Comparison of ENCODE assay signal across 21 cellular contexts in genomic region chr18:3924455-3924854, GRCh38.
A peak's percentile ranks its signal among the peaks of the same experiment; 100 is the strongest.
DNase-seq lines count a peak whose midpoint lies in the region; ATAC-seq, FAIRE-seq and TF ChIP-seq lines count a peak whose summit lies in the region.
"Had no signal": no experiment of that assay in that cellular context is flagged by ENCODE, and none has a peak within 500 bp of the region (broad histone marks: within the 10 kb centered on the region; RNA-seq: fewer than 3 reads in every experiment).

No MANE protein-coding gene starts in this region.

- peak overlapping the region; percentile 51 for H3K4me2 ChIP-seq in mammary epithelial cell (ENCODE audit: insufficient read depth, low read depth, low read length)
- no peak overlapping the region for H3K4me2 ChIP-seq in GM12878 (ENCODE audit: control insufficient read depth, insufficient read depth)
- H3K4me2 ChIP-seq: BLaER1 had no signal

- POLR2A ChIA-PET in MCF 10A (lab: Yijun Ruan, JAX) (no interaction called here), GM12878 (lab: Charles Lee) (interaction anchor here (0.7 kb wide), 1 partner anchor 76 kb away, joined by 3 read pairs; no protein-coding TSS in a partner anchor)

- H3K27me3 ChIP-seq in mammary epithelial cell (ENCODE audit: insufficient read depth, low read length) (no peaks in the 10 kb centered on the region), GM12878 (replicated peaks in 1 of 2; ENCODE audit: control insufficient read depth in 2 of 2, insufficient read depth in 2 of 2, low read length in 1 of 2) (no peaks in the 10 kb centered on the region), sigmoid colon (no peaks in the 10 kb centered on the region), pancreas (no peaks in the 10 kb centered on the region)
- H3K27me3 ChIP-seq: BLaER1, SJCRH30 had no signal

- H3K36me3 Mint-ChIP-seq in MCF 10A (ENCODE audit: insufficient read depth, unreplicated experiment) = no peaks in the 10 kb centered on the region
- H3K36me3 Mint-ChIP-seq: CD8-positive, alpha-beta T cell had no signal

- no peak for TF ChIP-seq POLR2A in GM12878 (IDR thresholded peaks at IDR 0.05; ENCODE audit: low read depth, low read length)
- no peak for TF ChIP-seq POLR2A in sigmoid colon (IDR thresholded peaks at IDR 0.05)

- CTCF ChIA-PET in mammary epithelial cell (lab: Charles Lee; ENCODE audit: low non-redundant PET) = no interaction called here
- CTCF ChIA-PET in MCF 10A (lab: Yijun Ruan, JAX) = interaction anchor here (0.8 to 1.4 kb wide), 2 partner anchors 19 to 70 kb away, joined by 3 to 4 read pairs; no protein-coding TSS in a partner anchor
- CTCF ChIA-PET in GM12878 (lab: Yijun Ruan, JAX) = interaction anchor here (1.2 to 1.3 kb wide), 2 partner anchors 10 to 13 kb away, joined by 3 to 4 read pairs; no protein-coding TSS in a partner anchor

- H3K4me1 ChIP-seq in mammary epithelial cell (ENCODE audit: insufficient read depth, low read length) (peaks cover 13% of the 10 kb centered on the region), GM12878 (ENCODE audit: control insufficient read depth, insufficient read depth, low read length) (no peaks in the 10 kb centered on the region), sigmoid colon (no peaks in the 10 kb centered on the region), pancreas (no peaks in the 10 kb centered on the region)
- H3K4me1 ChIP-seq: BLaER1, SJCRH30 had no signal

- no peak for TF ChIP-seq EP300 in GM12878 (IDR thresholded peaks at IDR 0.05; ENCODE audit: borderline replicate concordance in 1 of 2, control insufficient read depth in 1 of 2, low read depth in 2 of 2, low read length in 2 of 2)
- TF ChIP-seq EP300 in sigmoid colon (IDR thresholded peaks at IDR 0.05) = no peak

- SMC1A ChIA-PET in GM12878 (lab: Charles Lee; ENCODE audit: uncharacterized antibody, unreplicated experiment) = interaction anchor here (0.6 to 1.6 kb wide), 3 partner anchors 10 to 30 kb away, joined by 3 to 5 read pairs (median 5); no protein-coding TSS in a partner anchor

- no peaks in the 10 kb centered on the region for H3K79me2 ChIP-seq in mammary epithelial cell (ENCODE audit: insufficient read depth, low read length)
- no peaks in the 10 kb centered on the region for H3K79me2 ChIP-seq in GM12878 (ENCODE audit: control insufficient read depth, insufficient read depth, low read length)

- peak overlapping the region; percentile 47 for H2AFZ ChIP-seq in mammary epithelial cell (ENCODE audit: low read depth, low read length)
- no peak overlapping the region for H2AFZ ChIP-seq in GM12878 (ENCODE audit: control insufficient read depth, low read depth, low read length)

- H3K27me3 Mint-ChIP-seq in MCF 10A (ENCODE audit: insufficient read depth, unreplicated experiment) = no peaks in the 10 kb centered on the region

- no peaks in the 10 kb centered on the region for H3K9me3 Mint-ChIP-seq in MCF 10A (ENCODE audit: unreplicated experiment)
- H3K9me3 Mint-ChIP-seq: CD8-positive, alpha-beta T cell had no signal

- TF ChIP-seq RAD21 in GM12878 (IDR thresholded peaks at IDR 0.05; ENCODE audit: insufficient read depth, low read depth, low read length) = no peak

- DNase-seq in mammary epithelial cell (no peak), MCF 10A (ENCODE audit: unreplicated experiment) (no peak), GM12878 (ENCODE audit: low read depth, low spot score) (no peak), kidney tubule cell (ENCODE audit: low spot score) (peak; percentile 7), sigmoid colon (no peak), SK-N-DZ (ENCODE audit: low spot score) (no peak), pancreas (no peak)
- DNase-seq in stimulated activated CD4-positive, alpha-beta T cell treated with anti-CD3 and anti-CD28 coated beads, Interleukin-12 subunit alpha, Interleukin-12 subunit beta, amount 100 ng/mL, for 4 hours = no peak
- DNase-seq: 8988T; CD8-positive, alpha-beta T cell; KBM-7; NCI-H1436 treated with DMSO at 0.1 percent for 48 hours; NCI-H2029 treated with DMSO at 0.1 percent for 48 hours; NCI-H2171 treated with DMSO at 0.1 percent for 48 hours; NCI-H446 treated with DMSO at 0.1 percent for 48 hours; NCI-H748 treated with DMSO at 0.1 percent for 48 hours; PC-3; SJCRH30 had no signal

- no peak overlapping the region for H3K4me3 ChIP-seq in mammary epithelial cell (replicated peaks in 1 of 3; ENCODE audit: insufficient read depth in 1 of 3, low read depth in 2 of 3, low read length in 3 of 3)
- H3K4me3 ChIP-seq in GM12878 = no peak overlapping the region
- no peak overlapping the region for H3K4me3 ChIP-seq in sigmoid colon
- H3K4me3 ChIP-seq in pancreas = no peak overlapping the region
- H3K4me3 ChIP-seq: BLaER1, SJCRH30 had no signal

- TF ChIP-seq CTCF in mammary epithelial cell (conservative IDR thresholded peaks at IDR 0.05 in 1 of 2, IDR thresholded peaks at IDR 0.05 in 1 of 2; ENCODE audit: extremely low read depth in 1 of 2, insufficient read depth in 1 of 2, low read depth in 1 of 2, low read length in 2 of 2) = no peak
- no peak for TF ChIP-seq CTCF in MCF 10A (IDR thresholded peaks at IDR 0.05; ENCODE audit: unreplicated experiment)
- no peak for TF ChIP-seq CTCF in GM12878 (IDR thresholded peaks at IDR 0.05 in 2 of 3, conservative IDR thresholded peaks at IDR 0.05 in 1 of 3; ENCODE audit: control insufficient read depth in 2 of 3, extremely low read depth in 1 of 3, insufficient read depth in 1 of 3, low read depth in 3 of 3, low read length in 3 of 3)
- TF ChIP-seq CTCF in sigmoid colon (IDR thresholded peaks at IDR 0.05) = no peak
- no peak for TF ChIP-seq CTCF in pancreas (IDR thresholded peaks at IDR 0.05)

- intact Hi-C loops in mammary epithelial cell (cut with micrococcal nuclease) = no loop called here
- intact Hi-C loops in MCF 10A (cut with micrococcal nuclease) = no loop called here
- intact Hi-C loops in GM12878 (cut with micrococcal nuclease; ENCODE audit: unreplicated experiment) = loop anchor here (5.0 kb wide), 1 partner anchor 38 kb away; no protein-coding TSS in a partner anchor
- intact Hi-C loops in sigmoid colon (cut with DNase I) = no loop called here
- intact Hi-C loops in pancreas (cut with DNase I) = no loop called here

- RAD21 ChIA-PET in GM12878 (lab: Charles Lee; ENCODE audit: unreplicated experiment) = no interaction called here

- H3K27ac ChIP-seq in mammary epithelial cell (ENCODE audit: insufficient read depth, low read depth, low read length) (no peak overlapping the region), GM12878 (ENCODE audit: control insufficient read depth, insufficient read depth) (no peak overlapping the region), sigmoid colon (no peak overlapping the region), pancreas (no peak overlapping the region)
- H3K27ac ChIP-seq: BLaER1, RWPE1, SJCRH30 had no signal

- H3K9ac ChIP-seq in mammary epithelial cell (ENCODE audit: insufficient read depth, low read length) = no peak overlapping the region
- H3K9ac ChIP-seq in GM12878 (ENCODE audit: control insufficient read depth, insufficient read depth, low read length) = no peak overlapping the region
- H3K9ac ChIP-seq: BLaER1 had no signal

- WGBS in mammary epithelial cell (ENCODE audit: low coverage, missing lambda C conversion rate) = 89% methylated on average over 1 of the region's 1 CpG
- WGBS in GM12878 (ENCODE audit: insufficient coverage, insufficient replicate concordance, low lambda C conversion rate, missing lambda C conversion rate) = 75% methylated on average over 1 of the region's 1 CpG
- 87% methylated on average over 1 of the region's 1 CpG for WGBS in sigmoid colon, 2 donors
- WGBS in pancreas, 2 donors = 72 to 77% methylated on average over 1 of the region's 1 CpG

- no TSS peak for BruUV-seq in mammary epithelial cell (replicated peaks; lab: Mats Ljungman, UMichigan)
- BruUV-seq in MCF 10A (replicated peaks; lab: Mats Ljungman, UMichigan) = no TSS peak
- no TSS peak for BruUV-seq in GM12878 (replicated peaks; lab: Mats Ljungman, UMichigan)

- FAIRE-seq in GM12878 (lab: Jason Lieb, UNC) = no peak
- FAIRE-seq in pancreas (lab: Jason Lieb, UNC) = no peak

- dilution Hi-C loops in mammary epithelial cell (cut with HindIII; ENCODE audit: low sequenced_read_pairs) = no loop called here

- H3K4me1 Mint-ChIP-seq in MCF 10A (ENCODE audit: insufficient read depth, unreplicated experiment) = no peaks in the 10 kb centered on the region

- in situ Hi-C loops in mammary epithelial cell (cut with MboI; ENCODE audit: low sequenced_read_pairs in 2 of 2) (no loop called here), GM12878 (cut with MboI) (no loop called here)

- H3K36me3 ChIP-seq in mammary epithelial cell (ENCODE audit: insufficient read depth, low read length) (no peaks in the 10 kb centered on the region), GM12878 (ENCODE audit: control insufficient read depth in 2 of 2, insufficient read depth in 2 of 2, low read length in 1 of 2) (no peaks in the 10 kb centered on the region), sigmoid colon (no peaks in the 10 kb centered on the region), pancreas (no peaks in the 10 kb centered on the region)
- H3K36me3 ChIP-seq: BLaER1, SJCRH30 had no signal

- no peak overlapping the region for H3K27ac Mint-ChIP-seq in MCF 10A (ENCODE audit: low read depth, unreplicated experiment)
- H3K27ac Mint-ChIP-seq: CD8-positive, alpha-beta T cell had no signal

- H3K4me3 Mint-ChIP-seq in MCF 10A (ENCODE audit: unreplicated experiment) = no peak overlapping the region
- H3K4me3 Mint-ChIP-seq: CD8-positive, alpha-beta T cell had no signal

- peak; percentile 23; the same call in 2 of the 3 replicates for ATAC-seq in GM12878
- ATAC-seq in pancreas = no peak
- ATAC-seq: CD8-positive, alpha-beta T cell; HCT116; PC-3 had no signal

- no peaks in the 10 kb centered on the region for H3K9me3 ChIP-seq in mammary epithelial cell (replicated peaks; ENCODE audit: insufficient read depth, low read length)
- H3K9me3 ChIP-seq in GM12878 (replicated peaks; ENCODE audit: control insufficient read depth, insufficient read depth, low read length) = no peaks in the 10 kb centered on the region
- no peaks in the 10 kb centered on the region for H3K9me3 ChIP-seq in sigmoid colon
- no peaks in the 10 kb centered on the region for H3K9me3 ChIP-seq in pancreas
- H3K9me3 ChIP-seq: BLaER1, SJCRH30 had no signal

- H4K20me1 ChIP-seq in mammary epithelial cell (ENCODE audit: insufficient read depth, low read length) (no peaks in the 10 kb centered on the region), GM12878 (ENCODE audit: control insufficient read depth, insufficient read depth) (no peaks in the 10 kb centered on the region)
- H4K20me1 ChIP-seq: BLaER1 had no signal

TF ChIP-seq in GM12878, 131 proteins besides CTCF, POLR2A, EP300 and RAD21:
- TF ChIP-seq IKZF2 (IDR thresholded peaks at IDR 0.05) (0 out of 4 replicates have a peak, but pooled peaks of 1 of the 2 experiments have one; percentile 12), MXI1 (IDR thresholded peaks at IDR 0.05; ENCODE audit: low read depth, low read length) (no peak), NFIC (IDR thresholded peaks at IDR 0.05; ENCODE audit: low read depth, low read length) (no peak)
